ENCODE assay signal across 8 cellular contexts in genomic region chr17:63826468-63827001, GRCh38. TPM values are rescaled to one million over a fixed set of nuclear protein-coding genes. Genes with fewer than 3 reads are reported as not detected.
DNase-seq lines count a peak whose midpoint lies in the region; FAIRE-seq and TF ChIP-seq lines count a peak whose summit lies in the region.

No MANE protein-coding gene starts in this region.

- TF ChIP-seq CTCF in GM12875 (IDR thresholded peaks at IDR 0.05; ENCODE audit: borderline replicate concordance, insufficient read depth, low read depth, low read length) (no peak), spleen (IDR thresholded peaks at IDR 0.05 in 8 of 11, conservative IDR thresholded peaks at IDR 0.05 in 3 of 11) (no peak)

- H3K4me3 ChIP-seq in GM12875 (ENCODE audit: low read depth, low read length) (peak overlapping the region; percentile 70), adipocyte (ENCODE audit: low read length) (peak overlapping the region; percentile 96), iPS-15b (ENCODE audit: low read depth, low read length) (peak overlapping the region; percentile 96), spleen (peak overlapping the region; percentile 85 to 98 (median 92))

- H3K9me3 ChIP-seq in adipocyte (ENCODE audit: control insufficient read depth, low read length) (no peaks in the 10 kb centered on the region), iPS-15b (ENCODE audit: control insufficient read depth, insufficient read depth, low read length) (no peaks in the 10 kb centered on the region), spleen (no peaks in the 10 kb centered on the region)

- peak; percentile 26 for FAIRE-seq in HTR-8/SVneo (lab: Jason Lieb, UNC)

- H3K36me3 ChIP-seq in adipocyte (ENCODE audit: control insufficient read depth, insufficient read depth, low read length, severe bottlenecking): peaks cover 71% of the 10 kb centered on the region
- peaks cover 53% of the 10 kb centered on the region for H3K36me3 ChIP-seq in iPS-15b (ENCODE audit: control insufficient read depth, insufficient read depth, low read length)
- H3K36me3 ChIP-seq in spleen: peaks cover 0 to 75% (median 65%) of the 10 kb centered on the region in 6 donors

- H3K27me3 ChIP-seq in adipocyte (replicated peaks; ENCODE audit: control insufficient read depth, insufficient read depth, low read length) (no peaks in the 10 kb centered on the region), iPS-15b (ENCODE audit: control insufficient read depth, insufficient read depth, low read length) (no peaks in the 10 kb centered on the region), spleen (replicated peaks in 1 of 7) (no peaks in the 10 kb centered on the region)

- DNase-seq in HTR-8/SVneo (ENCODE audit: insufficient read length, low spot score): peak; percentile 42
- DNase-seq in adipocyte (ENCODE audit: low read depth): peak; percentile 40
- DNase-seq in spleen: no peak
- DNase-seq in HuH-7.5 (ENCODE audit: low spot score): no peak
- DNase-seq in epidermal melanocyte (ENCODE audit: insufficient read length, low spot score): no peak
- DNase-seq in activated gamma-delta T cell treated with Interleukin-2 at 50 U/mL for 16 hours: no peak

- 1 to 2% (median 1%) methylated on average over 27 to 31 of the region's 31 CpGs for WGBS in spleen, 5 donors

- H3K4me1 ChIP-seq in adipocyte (ENCODE audit: control insufficient read depth, insufficient read depth, low read length) (peaks cover 25% of the 10 kb centered on the region), iPS-15b (ENCODE audit: control insufficient read depth, insufficient read depth, low read length) (peaks cover 3% of the 10 kb centered on the region), spleen (peaks cover 25 to 92% (median 58%) of the 10 kb centered on the region in 6 donors)

- intact Hi-C loops in spleen (cut with DNase I; ENCODE audit: low total_unique reads): loop anchor here (10.0 kb wide), 2 partner anchors 52 to 132 kb away; partner anchors contain the start of genes CCDC47 and DDX42

- H3K9ac ChIP-seq in adipocyte (ENCODE audit: low read length) (peak overlapping the region; percentile 98), iPS-15b (ENCODE audit: low read depth, low read length) (peak overlapping the region; percentile 94)

- peak overlapping the region; percentile 88 to 94 (median 94) for H3K27ac ChIP-seq in spleen

- TF ChIP-seq POLR2A in spleen (IDR thresholded peaks at IDR 0.05): no peak

RNA-seq across cellular contexts. Expression of gene PSMC5, which starts 0.7 kb away (rescaled TPM):
- 100 to 1,000 TPM in 2 of 7 donors, 10 to 100 TPM in 5; 74.5 to 102 (median 97.2) TPM for total RNA-seq in spleen
- polyA plus RNA-seq in spleen: 100 to 1,000 TPM; 135 to 175 (median 147) TPM

RNA-seq across cellular contexts. Expression of gene FTSJ3, which starts 0.9 kb away (rescaled TPM):
- total RNA-seq in spleen: 10 to 100 TPM; 26.1 to 45.7 (median 37.7) TPM
- polyA plus RNA-seq in spleen: 10 to 100 TPM; 13.5 to 22.9 (median 16.3) TPM

RNA-seq across cellular contexts. Expression of gene SMARCD2, which starts 15.9 kb away (rescaled TPM):
- total RNA-seq in spleen: 100 to 1,000 TPM in 3 of 7 donors, 10 to 100 TPM in 4; 76.5 to 154 (median 95.7) TPM
- polyA plus RNA-seq in spleen: 10 to 100 TPM; 47.3 to 84.8 (median 57.9) TPM

RNA-seq across cellular contexts. Expression of gene CSH2, which starts 46.9 kb away (rescaled TPM):
- total RNA-seq in spleen: not detected
- not detected for polyA plus RNA-seq in spleen

RNA-seq across cellular contexts. Expression of gene DDX42, which starts 52.6 kb away (rescaled TPM):
- total RNA-seq in spleen: 100 to 1,000 TPM; 107 to 136 (median 126) TPM
- polyA plus RNA-seq in spleen: 10 to 100 TPM; 45.0 to 70.5 (median 61.8) TPM

Comparison
In these comparisons a context has a peak if more than half of its experiments do, and no peak if none do; other contexts are left out.
1. DNase-seq: peak in HTR-8/SVneo (single experiment) and adipocyte (single experiment); none in spleen (single experiment), HuH-7.5 (single experiment), epidermal melanocyte (single experiment) and activated gamma-delta T cell treated with Interleukin-2 at 50 U/mL for 16 hours (single experiment).
2. Peak in every context shown above with its lines, with median percentiles within 50 percentile points of each other: H3K4me3 ChIP-seq.